In genomic region chr15:39013262-39013661, GRCh38 we compare ENCODE assay signal across 25 cellular contexts.
"Had no signal": no experiment of that assay in that cellular context is flagged by ENCODE, and none has a peak within 500 bp of the region (broad histone marks: within the 10 kb centered on the region; RNA-seq: fewer than 3 reads in every experiment).

No MANE protein-coding gene starts in this region.

- DNase-seq: activated CD4-positive, alpha-beta T cell treated with anti-CD3 and anti-CD28 coated beads for 48 hours; activated CD4-positive, alpha-beta T cell treated with anti-CD3 and anti-CD28 coated beads, Interleukin-2, amount 50 U/mL, for 4 hours; activated CD4-positive, CD25-positive, alpha-beta regulatory T cell treated with anti-CD3 and anti-CD28 coated beads, Interleukin-2, amount 50 U/mL, for 72 hours; activated CD8-positive, alpha-beta memory T cell treated with anti-CD3 and anti-CD28 coated beads, Interleukin-2, amount 50 U/mL, for 48 hours; activated CD8-positive, alpha-beta T cell treated with anti-CD3 and anti-CD28 coated beads, Interleukin-2, amount 10 ng/mL, durations not matched to agents 7 days and 5 days; activated effector memory CD4-positive, alpha-beta T cell treated with Interleukin-2 at 50 U/mL for 16 hours; activated naive CD4-positive, alpha-beta T cell; activated T-cell treated with anti-CD3 and anti-CD28 coated beads, Interleukin-2, amount 50 U/mL, for 1 hour; central memory CD4-positive, alpha-beta T cell; NCI-H1092; NCI-H1417; NCI-H1930; NCI-H2171 treated with DMSO at 0.1 percent for 48 hours; NCI-H226; NCI-H526; NCI-H774; Right ventricle myocardium superior; SJCRH30; T-helper 17 cell; T-helper 9 cell had no signal

- ATAC-seq: activated CD8-positive, alpha-beta T cell treated with anti-CD3 and anti-CD28 coated beads, Interleukin-2, amount 10 ng/mL, durations not matched to agents 7 days and 5 days; Panc1; T-helper 17 cell; WTC11 had no signal

- H3K27ac ChIP-seq: breast epithelium, coronary artery, RWPE1, SJCRH30 had no signal

- H3K4me1 ChIP-seq: breast epithelium, SJCRH30 had no signal

- H3K36me3 ChIP-seq: breast epithelium, SJCRH30 had no signal

- H3K4me3 ChIP-seq: breast epithelium, coronary artery, SJCRH30 had no signal

- H3K27me3 ChIP-seq: breast epithelium, SJCRH30 had no signal
